8 cellular contexts compared by ENCODE assay signal in the genomic region with DNA sequence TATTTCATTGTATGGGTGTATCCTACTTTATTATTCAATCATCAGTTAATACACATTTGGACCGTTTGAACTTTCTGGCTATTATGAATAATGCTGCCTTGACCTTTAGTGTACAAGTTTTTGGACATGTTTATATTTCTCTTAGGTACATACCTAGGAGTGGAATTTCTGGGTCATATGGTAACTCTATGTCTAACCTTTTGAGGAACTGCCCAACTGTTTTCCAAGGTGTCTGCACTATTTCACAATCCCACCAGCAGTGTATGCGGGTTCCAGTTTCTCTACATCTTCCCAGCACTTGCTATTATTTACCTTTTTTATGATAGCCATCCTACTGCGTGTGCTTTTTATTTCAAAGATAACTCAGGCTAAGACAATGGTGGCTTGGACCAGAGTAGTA. TPM values are rescaled to one million over a fixed set of nuclear protein-coding genes. Genes with fewer than 3 reads are reported as not detected.
"Had no signal": no experiment of that assay in that cellular context is flagged by ENCODE, and none has a peak within 500 bp of the region (broad histone marks: within the 10 kb centered on the region; RNA-seq: fewer than 3 reads in every experiment).

No MANE protein-coding gene starts in this region.

- H3K4me3 Mint-ChIP-seq: GM23338, H9 had no signal

- H3K4me1 Mint-ChIP-seq: H9 had no signal

- FAIRE-seq: H1, H54, K562 had no signal

- ATAC-seq: GM23338, K562 had no signal

- H3K4me3 ChIP-seq: GM23338, K562 had no signal

- DNase-seq: H9, HCEC 1CT, IMR-90 had no signal

- H3K27ac Mint-ChIP-seq: GM23338 had no signal

RNA-seq across cellular contexts. Expression of a gene that starts 14.3 kb away (rescaled TPM):
- total RNA-seq: HT-29 had no signal
